In genomic region chr14:51676549-51676948, GRCh38 we compare ENCODE assay signal across 16 cellular contexts. TPM values are rescaled to one million over a fixed set of nuclear protein-coding genes. Genes with fewer than 3 reads are reported as not detected.
DNase-seq lines count a peak whose midpoint lies in the region; ATAC-seq and TF ChIP-seq lines count a peak whose summit lies in the region.
"Had no signal": no experiment of that assay in that cellular context is flagged by ENCODE, and none has a peak within 500 bp of the region (broad histone marks: within the 10 kb centered on the region; RNA-seq: fewer than 3 reads in every experiment).

No MANE protein-coding gene starts in this region.

- H3K4me3 ChIP-seq in A673 (ENCODE audit: low read depth, low read length, poor library complexity, severe bottlenecking) (no peak overlapping the region), breast epithelium (no peak overlapping the region), muscle layer of duodenum (ENCODE audit: low read depth in 1 of 2, low read length in 2 of 2) (no peak overlapping the region)
- H3K4me3 ChIP-seq: lower lobe of right lung, Peyer's patch had no signal

- H3K36me3 Mint-ChIP-seq in HFFc6 (ENCODE audit: low read depth) = peaks cover 54% of the 10 kb centered on the region

- DNase-seq in A673 (ENCODE audit: low spot score) = no peak
- no peak for DNase-seq in HFFc6
- DNase-seq in breast epithelium (ENCODE audit: low spot score in 2 of 2) = no peak
- no peak for DNase-seq in HuH-7 (ENCODE audit: low spot score)
- no peak for DNase-seq in DMS153 (lab: John Stamatoyannopoulos, UW)
- DNase-seq: activated CD4-positive, alpha-beta T cell treated with anti-CD3 and anti-CD28 coated beads for 1 hour; aorta; lower lobe of right lung; NCI-H2081; nephron progenitor cell; Peyer's patch; stimulated activated CD4-positive, alpha-beta T cell treated with anti-CD3 and anti-CD28 coated beads, Interleukin-4, amount 100 ng/mL, for 1 hour had no signal

- intact Hi-C loops in A673 (cut with micrococcal nuclease; ENCODE audit: unreplicated experiment) (no loop called here), breast epithelium (cut with DNase I; ENCODE audit: low total_unique reads) (no loop called here)

- H3K36me3 ChIP-seq in A673 (ENCODE audit: insufficient read depth, low read length, poor library complexity, severe bottlenecking) = no peaks in the 10 kb centered on the region
- no peaks in the 10 kb centered on the region for H3K36me3 ChIP-seq in breast epithelium
- no peaks in the 10 kb centered on the region for H3K36me3 ChIP-seq in muscle layer of duodenum (ENCODE audit: control insufficient read depth in 1 of 2, insufficient read depth in 2 of 2, low read length in 2 of 2)
- H3K36me3 ChIP-seq: lower lobe of right lung, Peyer's patch had no signal

- peak overlapping the region; percentile 63 for H3K4me3 Mint-ChIP-seq in HFFc6
- H3K4me3 Mint-ChIP-seq: B cell, nephron progenitor cell had no signal

- H3K27me3 Mint-ChIP-seq in HFFc6 (ENCODE audit: insufficient read depth) = peaks cover 3% of the 10 kb centered on the region

- BruUV-seq in A673 (replicated peaks; lab: Mats Ljungman, UMichigan) = no TSS peak

- H3K27me3 ChIP-seq in A673 (replicated peaks; ENCODE audit: insufficient read depth, low read depth, low read length, poor library complexity) (no peaks in the 10 kb centered on the region), breast epithelium (no peaks in the 10 kb centered on the region), muscle layer of duodenum (ENCODE audit: low read depth, low read length) (no peaks in the 10 kb centered on the region)
- H3K27me3 ChIP-seq: Peyer's patch had no signal

- H3K27ac ChIP-seq in A673 (ENCODE audit: low read depth, low read length, poor library complexity, severe bottlenecking) = peak overlapping the region; percentile 81
- peak overlapping the region; percentile 56 to 70 for H3K27ac ChIP-seq in breast epithelium
- H3K27ac ChIP-seq in muscle layer of duodenum (ENCODE audit: low read length) = peak overlapping the region; percentile 69
- H3K27ac ChIP-seq: lower lobe of right lung, Peyer's patch had no signal

- no peaks in the 10 kb centered on the region for H3K9me3 Mint-ChIP-seq in HFFc6

- TF ChIP-seq CTCF in A673 (conservative IDR thresholded peaks at IDR 0.05; ENCODE audit: low read depth, low read length) = no peak
- TF ChIP-seq CTCF in HFFc6 (IDR thresholded peaks at IDR 0.05) = no peak
- no peak for TF ChIP-seq CTCF in breast epithelium (IDR thresholded peaks at IDR 0.05)

- CTCF ChIA-PET in A673 (lab: Charles Lee) = no interaction called here

- POLR2A ChIA-PET in A673 (lab: Charles Lee; ENCODE audit: low non-redundant PET) = no interaction called here

- TF ChIP-seq POLR2A in breast epithelium (IDR thresholded peaks at IDR 0.05) = no peak

- no peak for ATAC-seq in HG02759 (IDR thresholded peaks at IDR 0.05; ENCODE audit: unreplicated experiment)
- ATAC-seq in GM18502 (IDR thresholded peaks at IDR 0.05; ENCODE audit: poor library complexity, unreplicated experiment) = no peak
- ATAC-seq: lower lobe of right lung had no signal

- H3K4me1 ChIP-seq in A673 (ENCODE audit: insufficient read depth, low read length, poor library complexity, severe bottlenecking) (peaks cover 60% of the 10 kb centered on the region), breast epithelium (peaks cover 0 to 5% of the 10 kb centered on the region in 2 donors), muscle layer of duodenum (ENCODE audit: control insufficient read depth in 1 of 2, insufficient read depth in 2 of 2, low read length in 2 of 2) (peaks cover 4 to 34% of the 10 kb centered on the region in 2 donors)
- H3K4me1 ChIP-seq: lower lobe of right lung, Peyer's patch had no signal

- peak overlapping the region; percentile 70 for H3K27ac Mint-ChIP-seq in HFFc6
- H3K27ac Mint-ChIP-seq: B cell had no signal

- H3K9me3 ChIP-seq in A673 (ENCODE audit: low read depth, low read length, poor library complexity, severe bottlenecking) (no peaks in the 10 kb centered on the region), breast epithelium (no peaks in the 10 kb centered on the region), muscle layer of duodenum (ENCODE audit: control insufficient read depth in 1 of 2, low read length in 2 of 2) (no peaks in the 10 kb centered on the region)
- H3K9me3 ChIP-seq: lower lobe of right lung, Peyer's patch had no signal

- H3K4me1 Mint-ChIP-seq in HFFc6 (ENCODE audit: low read depth) = peaks cover 96% of the 10 kb centered on the region
- H3K4me1 Mint-ChIP-seq: B cell had no signal

RNA-seq across cellular contexts. Expression of gene FRMD6, which starts 24.8 kb away (rescaled TPM):
- total RNA-seq in A673 (2021) (22.0 and 27.6 TPM in 2 replicates), breast epithelium (100 to 1,000 TPM in 1 of 3 donors, 10 to 100 TPM in 2; 14.6 to 111 (median 80.3) TPM)
- 100 to 1,000 TPM; 379 to 565 (median 420) TPM for total RNA-seq in HFFc6 (2021; fragmentation: NEBNext Ultra II Directional; extraction: Animal tissue kit (Norgen Biotek cat#: 25700))
